11 cellular contexts compared by ENCODE assay signal in genomic region chr15:78151075-78151474, GRCh38. TPM values are rescaled to one million over a fixed set of nuclear protein-coding genes. Genes with fewer than 3 reads are reported as not detected.
DNase-seq lines count a peak whose midpoint lies in the region; ATAC-seq and TF ChIP-seq lines count a peak whose summit lies in the region.
"Not testable (repeated sequence)": the region's sequence is repeated elsewhere in the genome, so short reads cannot be mapped to it uniquely, and the experiment has no call there.
"Had no signal": no experiment of that assay in that cellular context is flagged by ENCODE, and none has a peak within 500 bp of the region (broad histone marks: within the 10 kb centered on the region; RNA-seq: fewer than 3 reads in every experiment).

No MANE protein-coding gene starts in this region.

- peak overlapping the region; percentile 97 for H3K4me2 ChIP-seq in OCI-LY1 (ENCODE audit: low read length)

- H2AFZ ChIP-seq in OCI-LY1 (ENCODE audit: low read length), result not testable (repeated sequence)

- not testable (repeated sequence) for H3K9me3 ChIP-seq in OCI-LY1 (ENCODE audit: low read length); psoas muscle

- H3K27me3 ChIP-seq in OCI-LY1 (ENCODE audit: insufficient read depth, low read length); psoas muscle (ENCODE audit: insufficient read depth in 3 of 3, low read length in 2 of 3): not testable (repeated sequence)

- not testable (repeated sequence) for H4K20me1 ChIP-seq in OCI-LY1 (ENCODE audit: insufficient read depth, low read length)

- H3K79me2 ChIP-seq in OCI-LY1 (ENCODE audit: insufficient read depth, low read length), result peaks cover 42% of the 10 kb centered on the region

- intact Hi-C loops in MCF 10A (cut with micrococcal nuclease); psoas muscle (cut with DNase I): not testable (repeated sequence)

- not testable (repeated sequence) for H3K36me3 ChIP-seq in OCI-LY1 (ENCODE audit: insufficient read depth, low read length); psoas muscle (ENCODE audit: insufficient read depth in 1 of 2, low read depth in 1 of 2)

- H3F3A ChIP-seq in OCI-LY1 (ENCODE audit: insufficient read depth, low read length), result not testable (repeated sequence)

- DNase-seq in GM12865 (ENCODE audit: low read depth) (peak; percentile 34), mesenteric fat pad (ENCODE audit: low spot score) (peak; percentile 41)
- DNase-seq in WTC11 (ENCODE audit: low spot score); MCF 10A (ENCODE audit: unreplicated experiment); psoas muscle: not testable (repeated sequence)
- DNase-seq in activated T-cell treated with anti-CD3 and anti-CD28 coated beads, Interleukin-2, amount 50 U/mL, for 72 hours, result peak; percentile 11 to 27

- not testable (repeated sequence) for H3K27me3 Mint-ChIP-seq in WTC11 (ENCODE audit: low read depth); activated T-cell treated with anti-CD3 and anti-CD28 coated beads, Interleukin-2, amount 50 U/mL, for 72 hours (ENCODE audit: low read depth); MCF 10A (ENCODE audit: insufficient read depth, unreplicated experiment)

- H3K4me1 Mint-ChIP-seq in WTC11 (peaks cover 33% of the 10 kb centered on the region), MCF 10A (ENCODE audit: insufficient read depth, unreplicated experiment) (peaks cover 46% of the 10 kb centered on the region)
- peaks cover 45% of the 10 kb centered on the region for H3K4me1 Mint-ChIP-seq in activated T-cell treated with anti-CD3 and anti-CD28 coated beads, Interleukin-2, amount 50 U/mL, for 72 hours (ENCODE audit: low read depth)

- not testable (repeated sequence) for TF ChIP-seq CTCF in GM12865 (IDR thresholded peaks at IDR 0.05; ENCODE audit: insufficient read depth, low read depth, low read length, missing control alignments); OCI-LY1 (IDR thresholded peaks at IDR 0.05; ENCODE audit: low read length); WTC11 (IDR thresholded peaks at IDR 0.05); MCF 10A (IDR thresholded peaks at IDR 0.05; ENCODE audit: unreplicated experiment); psoas muscle (IDR thresholded peaks at IDR 0.05)

- WGBS in psoas muscle, 3 donors, result 85 to 97% (median 89%) methylated on average over 8 of the region's 8 CpGs

- not testable (repeated sequence) for H3K27ac ChIP-seq in OCI-LY1 (ENCODE audit: low read depth, low read length, poor library complexity, severe bottlenecking)
- peak overlapping the region; percentile 92 for H3K27ac ChIP-seq in psoas muscle

- not testable (repeated sequence) for BruUV-seq in MCF 10A (replicated peaks; lab: Mats Ljungman, UMichigan)

- CTCF ChIA-PET in WTC11 (lab: Charles Lee), result not testable (repeated sequence)
- CTCF ChIA-PET in MCF 10A (lab: Yijun Ruan, JAX), result interaction anchor here (1.7 to 2.2 kb wide), 2 partner anchors 20 to 89 kb away, joined by 5 to 10 read pairs; partner anchors contain the start of gene CIB2

- H3K4me3 ChIP-seq in GM12865 (ENCODE audit: low read depth, low read length), result not testable (repeated sequence)
- H3K4me3 ChIP-seq in OCI-LY1 (ENCODE audit: low read depth, low read length, poor library complexity, severe bottlenecking) (peak overlapping the region; percentile 92), psoas muscle (peak overlapping the region; percentile 94)

- H3K27ac Mint-ChIP-seq in WTC11; activated T-cell treated with anti-CD3 and anti-CD28 coated beads, Interleukin-2, amount 50 U/mL, for 72 hours: not testable (repeated sequence)
- peak overlapping the region; percentile 90 for H3K27ac Mint-ChIP-seq in MCF 10A (ENCODE audit: low read depth, unreplicated experiment)

- H3K4me1 ChIP-seq in OCI-LY1 (ENCODE audit: insufficient read depth, low read length, severe bottlenecking) (peaks cover 22% of the 10 kb centered on the region), psoas muscle (peaks cover 77% of the 10 kb centered on the region)

- H3K36me3 Mint-ChIP-seq in WTC11; activated T-cell treated with anti-CD3 and anti-CD28 coated beads, Interleukin-2, amount 50 U/mL, for 72 hours (ENCODE audit: insufficient read depth in 2 of 2): not testable (repeated sequence)
- H3K36me3 Mint-ChIP-seq in MCF 10A (ENCODE audit: insufficient read depth, unreplicated experiment), result peaks cover 14% of the 10 kb centered on the region

- not testable (repeated sequence) for H3K9ac ChIP-seq in OCI-LY1 (ENCODE audit: low read length)

- not testable (repeated sequence) for H3K9me3 Mint-ChIP-seq in WTC11; activated T-cell treated with anti-CD3 and anti-CD28 coated beads, Interleukin-2, amount 50 U/mL, for 72 hours; MCF 10A (ENCODE audit: unreplicated experiment)

- not testable (repeated sequence) for H3K9me2 ChIP-seq in OCI-LY1 (ENCODE audit: low read depth, low read length)

- POLR2A ChIA-PET in WTC11 (lab: Charles Lee), result not testable (repeated sequence)
- POLR2A ChIA-PET in MCF 10A (lab: Yijun Ruan, JAX), result interaction anchor here (0.6 kb wide), 1 partner anchor 32 kb away, joined by 6 read pairs; no protein-coding TSS in a partner anchor

- peak overlapping the region; percentile 20; the same call in 1 of the 2 replicates for H3K4me3 Mint-ChIP-seq in WTC11
- peak overlapping the region; percentile 93 for H3K4me3 Mint-ChIP-seq in activated T-cell treated with anti-CD3 and anti-CD28 coated beads, Interleukin-2, amount 50 U/mL, for 72 hours
- H3K4me3 Mint-ChIP-seq in MCF 10A (ENCODE audit: unreplicated experiment), result peak overlapping the region; percentile 92

- not testable (repeated sequence) for ATAC-seq in WTC11, psoas muscle
- peak in 1 of 2 donors; percentile 8 for ATAC-seq in activated T-cell treated with anti-CD3 and anti-CD28 coated beads, Interleukin-2, amount 50 U/mL, for 72 hours (replicated peaks in 1 of 2)

RNA-seq across cellular contexts. Expression of gene IDH3A, which starts 1.9 kb away (rescaled TPM):
- total RNA-seq in WTC11 (2021) (37.8 to 56.6 TPM (median 38.5 TPM) in 3 replicates), MCF 10A (2022) (100.0 and 106 TPM in 2 replicates), mesenteric fat pad (105 TPM), psoas muscle (100 to 1,000 TPM; 203 to 309 (median 251) TPM)
- 10 to 100 TPM; 83.6 to 92.7 TPM for total RNA-seq in activated T-cell treated with anti-CD3 and anti-CD28 coated beads, Interleukin-2, amount 50 U/mL, for 72 hours
- polyA plus RNA-seq in psoas muscle, result 100 to 1,000 TPM; 154 to 228 (median 179) TPM

RNA-seq across cellular contexts. Expression of gene CIB2, which starts 19.8 kb away (rescaled TPM):
- 45.2 to 56.4 TPM (median 56.2 TPM) in 3 replicates for total RNA-seq in WTC11 (2021)
- total RNA-seq in activated T-cell treated with anti-CD3 and anti-CD28 coated beads, Interleukin-2, amount 50 U/mL, for 72 hours, result 1 to 10 TPM; 3.2 to 3.8 TPM
- total RNA-seq in MCF 10A (2022), result 0.30 and 0.34 TPM in 2 replicates
- total RNA-seq in mesenteric fat pad, result 5.5 TPM
- 10 to 100 TPM in 1 of 4 donors, 1 to 10 TPM in 3; 2.4 to 18.0 (median 6.6) TPM for total RNA-seq in psoas muscle
- 1 to 10 TPM; 3.7 to 9.7 (median 4.7) TPM for polyA plus RNA-seq in psoas muscle

RNA-seq across cellular contexts. Expression of gene SH2D7, which starts 58.7 kb away (rescaled TPM):
- total RNA-seq in WTC11 (2021) (not detected in 3 replicates), MCF 10A (2022) (not detected in 2 replicates), mesenteric fat pad (not detected), psoas muscle (not detected)
- not detected for total RNA-seq in activated T-cell treated with anti-CD3 and anti-CD28 coated beads, Interleukin-2, amount 50 U/mL, for 72 hours
- not detected for polyA plus RNA-seq in psoas muscle
- total RNA-seq: dermis blood vessel endothelial cell, endothelial cell of umbilical vein, K562, lung microvascular endothelial cell had no signal
- polyA plus RNA-seq: endothelial cell of umbilical vein, K562 had no signal

Comparison
In these comparisons a context has a peak if more than half of its experiments do, and no peak if none do; other contexts are left out.
1. H3K4me3 Mint-ChIP-seq: peak in every context shown above with its lines; median percentile 93 in activated T-cell treated with anti-CD3 and anti-CD28 coated beads, Interleukin-2, amount 50 U/mL, for 72 hours; 92 in MCF 10A; 20 in WTC11.